Comparison of ENCODE assay signal across 8 cellular contexts in the genomic region with DNA sequence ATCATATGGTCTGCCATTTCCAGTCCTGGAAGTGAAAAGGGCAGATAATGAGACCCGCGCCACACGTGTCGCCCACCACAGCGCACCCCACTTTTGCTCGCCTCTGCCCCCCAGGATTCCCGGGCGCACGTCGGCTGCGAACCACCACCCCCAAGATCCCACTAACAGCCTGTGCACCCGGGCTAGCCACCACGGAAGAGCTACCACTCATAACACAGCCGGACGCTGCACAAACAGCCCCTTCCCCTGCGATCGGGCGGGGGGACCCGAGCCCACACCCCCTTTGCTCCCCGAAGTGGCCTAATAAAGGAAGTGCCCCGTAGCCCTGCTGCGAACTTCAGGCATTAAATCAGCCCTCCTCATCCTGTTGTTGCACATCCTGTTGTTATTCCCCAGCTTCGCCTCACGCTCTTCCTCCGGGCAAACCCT. TPM values are rescaled to one million over a fixed set of nuclear protein-coding genes. Genes with fewer than 3 reads are reported as not detected.
A peak's percentile ranks its signal among the peaks of the same experiment; 100 is the strongest.
DNase-seq lines count a peak whose midpoint lies in the region; ATAC-seq and TF ChIP-seq lines count a peak whose summit lies in the region.

No MANE protein-coding gene starts in this region.

- TF ChIP-seq CTCF in DND-41 (IDR thresholded peaks at IDR 0.05; ENCODE audit: borderline replicate concordance, extremely low read depth, low read length, poor library complexity, severe bottlenecking): no peak
- TF ChIP-seq CTCF in Peyer's patch (IDR thresholded peaks at IDR 0.05): no peak
- TF ChIP-seq CTCF in esophagus muscularis mucosa (IDR thresholded peaks at IDR 0.05): no peak
- no peak for TF ChIP-seq CTCF in neutrophil (IDR thresholded peaks at IDR 0.05)

- H4K20me1 ChIP-seq in DND-41 (ENCODE audit: insufficient read depth, low read length): no peaks in the 10 kb centered on the region

- H3K4me3 ChIP-seq in DND-41 (ENCODE audit: low read depth in 1 of 2, low read length in 2 of 2): peak overlapping the region; percentile 42 to 77
- H3K4me3 ChIP-seq in Peyer's patch: peak overlapping the region; percentile 76 to 90 (median 76)
- H3K4me3 ChIP-seq in esophagus muscularis mucosa: peak overlapping the region; percentile 80 to 91 (median 85)
- peak overlapping the region; percentile 77 to 91 for H3K4me3 ChIP-seq in neutrophil (ENCODE audit: low read depth in 1 of 2, low read length in 1 of 2)

- H3K79me2 ChIP-seq in DND-41 (ENCODE audit: insufficient read depth, low read length): peaks cover 17% of the 10 kb centered on the region

- peak overlapping the region; percentile 95 for H3K4me2 ChIP-seq in DND-41 (ENCODE audit: insufficient read depth, low read length)

- H3K9ac ChIP-seq in DND-41 (ENCODE audit: low read depth, low read length): peak overlapping the region; percentile 83

- DNase-seq in DND-41: no peak
- DNase-seq in Peyer's patch: peak in 1 of 3 donors; percentile 76
- DNase-seq in esophagus muscularis mucosa (ENCODE audit: extremely low spot score): peak; percentile 92
- no peak for DNase-seq in ACHN
- DNase-seq in HCEC 1CT: no peak
- DNase-seq in H4 (ENCODE audit: low spot score): no peak

- WGBS in esophagus muscularis mucosa: 1% methylated on average over 23 of the region's 25 CpGs

- TF ChIP-seq POLR2A in Peyer's patch (IDR thresholded peaks at IDR 0.05) (no peak), esophagus muscularis mucosa (IDR thresholded peaks at IDR 0.05; ENCODE audit: low read depth) (no peak)

- no peak; the same call in 2 of the 3 replicates for ATAC-seq in DND-41 (ENCODE audit: insufficient read depth, low read depth)
- peak; percentile 17 for ATAC-seq in GM21717 (IDR thresholded peaks at IDR 0.05; ENCODE audit: unreplicated experiment)

- H3K27ac ChIP-seq in DND-41 (ENCODE audit: low read length) (peak overlapping the region; percentile 96), Peyer's patch (peak overlapping the region; percentile 95 to 97 (median 96)), esophagus muscularis mucosa (replicated peaks in 1 of 4) (peak overlapping the region; percentile 90 to 96 (median 95)), neutrophil (peak overlapping the region; percentile 96)

- in situ Hi-C loops in ACHN (cut with HindIII; ENCODE audit: low pct_ligation_motif_present, low pct_unique_long_range_greater_than_20kb, low sequenced_read_pairs): loop anchor here (10.0 kb wide), 1 partner anchor 161 kb away; no protein-coding TSS in a partner anchor

- peak overlapping the region; percentile 91 for H2AFZ ChIP-seq in DND-41 (ENCODE audit: low read depth, low read length)

- intact Hi-C loops in esophagus muscularis mucosa (cut with DNase I): loop anchor here (2.0 to 10.0 kb wide), 4 partner anchors 217 to 608 kb away; no protein-coding TSS in a partner anchor

- H3K36me3 ChIP-seq in DND-41 (ENCODE audit: insufficient read depth, low read length) (no peaks in the 10 kb centered on the region; the same call in 1 of the 2 replicates), Peyer's patch (peaks cover 0 to 16% (median 0%) of the 10 kb centered on the region in 3 donors), esophagus muscularis mucosa (peaks cover 9 to 26% (median 14%) of the 10 kb centered on the region in 4 donors), neutrophil (no peaks in the 10 kb centered on the region)

- H3K27me3 ChIP-seq in DND-41 (ENCODE audit: insufficient read depth, low read length, poor library complexity): no peaks in the 10 kb centered on the region
- no peaks in the 10 kb centered on the region for H3K27me3 ChIP-seq in Peyer's patch
- no peaks in the 10 kb centered on the region for H3K27me3 ChIP-seq in esophagus muscularis mucosa
- no peaks in the 10 kb centered on the region for H3K27me3 ChIP-seq in neutrophil

- TF ChIP-seq EP300 in esophagus muscularis mucosa (IDR thresholded peaks at IDR 0.05): no peak

- H3K4me1 ChIP-seq in DND-41 (ENCODE audit: insufficient read depth, low read length) (peaks cover 35% of the 10 kb centered on the region), Peyer's patch (peaks cover 0 to 15% (median 5%) of the 10 kb centered on the region in 4 donors), esophagus muscularis mucosa (peaks cover 19 to 44% (median 31%) of the 10 kb centered on the region in 4 donors), neutrophil (ENCODE audit: control insufficient read depth in 1 of 2, insufficient read depth in 1 of 2, low read depth in 1 of 2, low read length in 1 of 2) (peaks cover 71 to 75% of the 10 kb centered on the region in 2 experiments)

- no peaks in the 10 kb centered on the region for H3K9me3 ChIP-seq in DND-41 (ENCODE audit: insufficient read depth, low read length, severe bottlenecking)
- no peaks in the 10 kb centered on the region for H3K9me3 ChIP-seq in Peyer's patch
- H3K9me3 ChIP-seq in esophagus muscularis mucosa: peaks cover 0 to 5% (median 0%) of the 10 kb centered on the region in 4 donors
- H3K9me3 ChIP-seq in neutrophil: no peaks in the 10 kb centered on the region

RNA-seq across cellular contexts. Expression of a gene that starts 0.5 kb away (rescaled TPM):
- total RNA-seq in Peyer's patch (100 to 1,000 TPM in 1 of 4 donors, 10 to 100 TPM in 3; 67.7 to 122 (median 83.1) TPM), esophagus muscularis mucosa (100 to 1,000 TPM; 144 to 844 (median 324) TPM)
- 28.1 and 31.2 TPM in 2 replicates for total RNA-seq in H4 (2014; rRNA removed; shearing (Covaris generic))
